ENCODE assay signal across 9 cellular contexts in genomic region chr3:87298111-87298718, GRCh38. TPM values are rescaled to one million over a fixed set of nuclear protein-coding genes. Genes with fewer than 3 reads are reported as not detected.
A peak's percentile ranks its signal among the peaks of the same experiment; 100 is the strongest.
DNase-seq lines count a peak whose midpoint lies in the region; ATAC-seq and TF ChIP-seq lines count a peak whose summit lies in the region.
"Had no signal": no experiment of that assay in that cellular context is flagged by ENCODE, and none has a peak within 500 bp of the region (broad histone marks: within the 10 kb centered on the region; RNA-seq: fewer than 3 reads in every experiment).

No MANE protein-coding gene starts in this region.

- H3K79me1 ChIP-seq in IMR-90 (ENCODE audit: low read depth in 1 of 2, low read length in 2 of 2), result no peaks in the 10 kb centered on the region

- no peaks in the 10 kb centered on the region for H4K20me1 ChIP-seq in IMR-90 (ENCODE audit: insufficient read depth, low read length)

- no peaks in the 10 kb centered on the region for H3K9me3 ChIP-seq in IMR-90 (ENCODE audit: control insufficient read depth, insufficient read depth, low read length)
- H3K9me3 ChIP-seq in SJCRH30 (replicated peaks), result no peaks in the 10 kb centered on the region
- no peaks in the 10 kb centered on the region for H3K9me3 ChIP-seq in esophagus squamous epithelium
- H3K9me3 ChIP-seq: HAP-1 had no signal

- H3K27me3 Mint-ChIP-seq in activated naive CD8-positive, alpha-beta T cell treated with anti-CD3 and anti-CD28 coated beads, Interleukin-2, amount 50 U/mL, for 24 hours, result no peaks in the 10 kb centered on the region
- H3K27me3 Mint-ChIP-seq in activated naive CD8-positive, alpha-beta T cell treated with anti-CD3 and anti-CD28 coated beads for 36 hours, result no peaks in the 10 kb centered on the region
- H3K27me3 Mint-ChIP-seq in progenitor cell of endocrine pancreas, result no peaks in the 10 kb centered on the region

- no peaks in the 10 kb centered on the region for H3K9me1 ChIP-seq in IMR-90 (ENCODE audit: insufficient read depth, low read length)

- TF ChIP-seq CTCF in IMR-90 (conservative IDR thresholded peaks at IDR 0.05; ENCODE audit: low read depth, low read length) (peak; percentile 66), esophagus squamous epithelium (IDR thresholded peaks at IDR 0.05) (peak; percentile 16 to 65 (median 53)), progenitor cell of endocrine pancreas (IDR thresholded peaks at IDR 0.05; ENCODE audit: unreplicated experiment) (peak; percentile 85)

- no peak overlapping the region for H2AFZ ChIP-seq in IMR-90 (replicated peaks; ENCODE audit: low read length, poor library complexity)

- no peak overlapping the region for H4K91ac ChIP-seq in IMR-90 (ENCODE audit: insufficient read depth, low read depth, low read length)

- no peak overlapping the region for H2AK9ac ChIP-seq in IMR-90 (replicated peaks; ENCODE audit: low read depth, low read length, poor library complexity)

- H3K27ac ChIP-seq in IMR-90 (ENCODE audit: insufficient read depth, low read length) (no peak overlapping the region), SJCRH30 (no peak overlapping the region), esophagus squamous epithelium (no peak overlapping the region)

- no peaks in the 10 kb centered on the region for H3K36me3 Mint-ChIP-seq in activated naive CD8-positive, alpha-beta T cell treated with anti-CD3 and anti-CD28 coated beads, Interleukin-2, amount 50 U/mL, for 24 hours (ENCODE audit: low read depth)
- no peaks in the 10 kb centered on the region for H3K36me3 Mint-ChIP-seq in activated naive CD8-positive, alpha-beta T cell treated with anti-CD3 and anti-CD28 coated beads for 36 hours
- H3K36me3 Mint-ChIP-seq in progenitor cell of endocrine pancreas (ENCODE audit: insufficient read depth), result no peaks in the 10 kb centered on the region

- BruUV-seq in IMR-90 (replicated peaks; lab: Mats Ljungman, UMichigan), result no TSS peak

- POLR2A ChIA-PET in IMR-90 (lab: Charles Lee; ENCODE audit: unreplicated experiment), result interaction anchor here (0.6 kb wide), 1 partner anchor 606 kb away, joined by 3 read pairs; no protein-coding TSS in a partner anchor

- H4K8ac ChIP-seq in IMR-90 (ENCODE audit: low read depth in 2 of 2, low read length in 2 of 2), result no peak overlapping the region

- no peaks in the 10 kb centered on the region; the same call in 1 of the 2 replicates for H3K27me3 ChIP-seq in IMR-90 (ENCODE audit: control insufficient read depth, insufficient read depth, low read length)
- no peaks in the 10 kb centered on the region for H3K27me3 ChIP-seq in SJCRH30
- no peaks in the 10 kb centered on the region for H3K27me3 ChIP-seq in esophagus squamous epithelium

- H3K56ac ChIP-seq in IMR-90 (ENCODE audit: extremely low read depth, insufficient read depth, low read length), result no peak overlapping the region

- intact Hi-C loops in IMR-90 (cut with micrococcal nuclease) (loop anchor here (1.0 to 10.0 kb wide), 4 partner anchors 207 to 882 kb away; no protein-coding TSS in a partner anchor), esophagus squamous epithelium (cut with DNase I) (no loop called here)

- DNase-seq in activated naive CD8-positive, alpha-beta T cell treated with anti-CD3 and anti-CD28 coated beads, Interleukin-2, amount 50 U/mL, for 24 hours, result no peak
- DNase-seq in activated naive CD8-positive, alpha-beta T cell treated with anti-CD3 and anti-CD28 coated beads for 36 hours, result no peak
- DNase-seq in IMR-90, result peak; percentile 32
- DNase-seq in SJCRH30, result peak; percentile 6 to 70
- no peak for DNase-seq in esophagus squamous epithelium (lab: John Stamatoyannopoulos, UW)
- no peak for DNase-seq in progenitor cell of endocrine pancreas (ENCODE audit: low spot score, unreplicated experiment)

- H4K5ac ChIP-seq in IMR-90 (ENCODE audit: low read depth, low read length), result no peak overlapping the region

- no peak overlapping the region for H2BK5ac ChIP-seq in IMR-90 (ENCODE audit: low read depth, low read length, poor library complexity, severe bottlenecking)

- H3K4me2 ChIP-seq in IMR-90 (ENCODE audit: low read depth, low read length), result no peak overlapping the region

- ATAC-seq in activated naive CD8-positive, alpha-beta T cell treated with anti-CD3 and anti-CD28 coated beads, Interleukin-2, amount 50 U/mL, for 24 hours, result peak; percentile 36
- peak; percentile 93 for ATAC-seq in GM21528 (IDR thresholded peaks at IDR 0.05; ENCODE audit: low FRiP score, unreplicated experiment)
- ATAC-seq in IMR-90 (ENCODE audit: low read depth), result peak; percentile 71
- ATAC-seq in HG03095 (IDR thresholded peaks at IDR 0.05; ENCODE audit: unreplicated experiment), result no peak

- H3K4me3 Mint-ChIP-seq in activated naive CD8-positive, alpha-beta T cell treated with anti-CD3 and anti-CD28 coated beads, Interleukin-2, amount 50 U/mL, for 24 hours, result no peak overlapping the region
- H3K4me3 Mint-ChIP-seq in activated naive CD8-positive, alpha-beta T cell treated with anti-CD3 and anti-CD28 coated beads for 36 hours, result no peak overlapping the region
- H3K4me3 Mint-ChIP-seq in progenitor cell of endocrine pancreas (ENCODE audit: low read depth), result no peak overlapping the region

- no peak overlapping the region for H2BK15ac ChIP-seq in IMR-90 (ENCODE audit: low read depth, low read length)

- no peak overlapping the region for H3K14ac ChIP-seq in IMR-90 (replicated peaks; ENCODE audit: low read depth, low read length)

- no peaks in the 10 kb centered on the region for H3K36me3 ChIP-seq in IMR-90 (ENCODE audit: control insufficient read depth, insufficient read depth, low read length)
- no peaks in the 10 kb centered on the region for H3K36me3 ChIP-seq in SJCRH30
- H3K36me3 ChIP-seq in esophagus squamous epithelium, result no peaks in the 10 kb centered on the region
- H3K36me3 ChIP-seq: HAP-1 had no signal

- H3K9me3 Mint-ChIP-seq in activated naive CD8-positive, alpha-beta T cell treated with anti-CD3 and anti-CD28 coated beads, Interleukin-2, amount 50 U/mL, for 24 hours, result no peaks in the 10 kb centered on the region
- H3K9me3 Mint-ChIP-seq in activated naive CD8-positive, alpha-beta T cell treated with anti-CD3 and anti-CD28 coated beads for 36 hours, result no peaks in the 10 kb centered on the region
- H3K9me3 Mint-ChIP-seq in progenitor cell of endocrine pancreas (ENCODE audit: low read depth), result no peaks in the 10 kb centered on the region

- no peak overlapping the region for H3K23ac ChIP-seq in IMR-90 (ENCODE audit: low read depth, low read length)

- in situ Hi-C loops in IMR-90 (cut with MboI; ENCODE audit: low sequenced_read_pairs), result no loop called here

- peak; percentile 66 for TF ChIP-seq RAD21 in IMR-90 (IDR thresholded peaks at IDR 0.05; ENCODE audit: low read length)

- dilution Hi-C loops in IMR-90 (cut with HindIII; ENCODE audit: low sequenced_read_pairs, unreplicated experiment), result no loop called here

- H3K4me1 ChIP-seq in IMR-90 (ENCODE audit: control insufficient read depth, insufficient read depth, low read length) (no peaks in the 10 kb centered on the region), SJCRH30 (no peaks in the 10 kb centered on the region), esophagus squamous epithelium (peaks cover 0 to 4% (median 0%) of the 10 kb centered on the region in 3 donors)
- H3K4me1 ChIP-seq: HAP-1 had no signal

- TF ChIP-seq POLR2A in IMR-90 (IDR thresholded peaks at IDR 0.05; ENCODE audit: low read depth, low read length), result no peak
- no peak for TF ChIP-seq POLR2A in esophagus squamous epithelium (IDR thresholded peaks at IDR 0.05)

- H3K4me3 ChIP-seq in IMR-90 (ENCODE audit: insufficient read depth, low read depth, low read length) (no peak overlapping the region), SJCRH30 (no peak overlapping the region), esophagus squamous epithelium (no peak overlapping the region)
- H3K4me3 ChIP-seq: HAP-1 had no signal

- no peak overlapping the region for H2BK20ac ChIP-seq in IMR-90 (ENCODE audit: low read depth, low read length)

- no peak overlapping the region for H2AK5ac ChIP-seq in IMR-90 (ENCODE audit: low read depth, low read length)

- CTCF ChIA-PET in IMR-90 (lab: Yijun Ruan, JAX), result interaction anchor here (0.6 to 1.4 kb wide), 7 partner anchors 9 to 882 kb away, joined by 3 to 6 read pairs (median 5); no protein-coding TSS in a partner anchor

- no peak overlapping the region for H3K9ac ChIP-seq in IMR-90 (ENCODE audit: low read depth, low read length)

- WGBS in IMR-90 (ENCODE audit: extremely low coverage in 2 of 2, insufficient read length in 1 of 2), 2 experiments, result no CpG with 5 or more reads among the region's 3 CpGs
- 3 to 14% methylated on average over 3 of the region's 3 CpGs for WGBS in esophagus squamous epithelium, 2 donors

- H3K4ac ChIP-seq in IMR-90 (ENCODE audit: low read depth, low read length), result no peak overlapping the region

- H3K18ac ChIP-seq in IMR-90 (ENCODE audit: low read depth, low read length), result no peak overlapping the region

- H2BK120ac ChIP-seq in IMR-90 (ENCODE audit: low read depth, low read length), result no peak overlapping the region

- H3K27ac Mint-ChIP-seq in activated naive CD8-positive, alpha-beta T cell treated with anti-CD3 and anti-CD28 coated beads, Interleukin-2, amount 50 U/mL, for 24 hours, result no peak overlapping the region
- no peak overlapping the region for H3K27ac Mint-ChIP-seq in activated naive CD8-positive, alpha-beta T cell treated with anti-CD3 and anti-CD28 coated beads for 36 hours
- H3K27ac Mint-ChIP-seq in progenitor cell of endocrine pancreas, result no peak overlapping the region

- H3K4me1 Mint-ChIP-seq in activated naive CD8-positive, alpha-beta T cell treated with anti-CD3 and anti-CD28 coated beads, Interleukin-2, amount 50 U/mL, for 24 hours, result no peaks in the 10 kb centered on the region
- no peaks in the 10 kb centered on the region for H3K4me1 Mint-ChIP-seq in activated naive CD8-positive, alpha-beta T cell treated with anti-CD3 and anti-CD28 coated beads for 36 hours
- no peaks in the 10 kb centered on the region for H3K4me1 Mint-ChIP-seq in progenitor cell of endocrine pancreas (ENCODE audit: low read depth)

TF ChIP-seq in IMR-90, 13 proteins besides CTCF, POLR2A, EP300 and RAD21:
- TF ChIP-seq SMC3 (IDR thresholded peaks at IDR 0.05; ENCODE audit: low read depth, low read length) (peak; percentile 63), MAZ (IDR thresholded peaks at IDR 0.05; ENCODE audit: borderline replicate concordance, low read depth, low read length) (no peak), RFX5 (IDR thresholded peaks at IDR 0.05; ENCODE audit: low read depth, low read length) (no peak)

RNA-seq across cellular contexts. Expression of gene POU1F1, which starts 21.8 kb away (rescaled TPM):
- total RNA-seq in activated naive CD8-positive, alpha-beta T cell treated with anti-CD3 and anti-CD28 coated beads for 36 hours, result not detected
- total RNA-seq in IMR-90 (2012; rRNA removed) (not detected in 2 replicates), esophagus squamous epithelium (not detected), progenitor cell of endocrine pancreas (not detected in 2 replicates)
- polyA plus RNA-seq in IMR-90 (2012; rRNA removed), result not detected in 2 replicates
- not detected in 2 replicates for polyA plus RNA-seq in IMR-90 (2012; cell fraction: cytosol; rRNA removed)
- not detected in 2 replicates for polyA plus RNA-seq in IMR-90 (2012; cell fraction: nucleus; rRNA removed; ENCODE audit: low replicate concordance)
- not detected in 2 replicates for total RNA-seq in SJCRH30 (2014; rRNA removed; shearing (Covaris generic))

Comparison
In these comparisons a context has a peak if more than half of its experiments do, and no peak if none do; other contexts are left out.
1. DNase-seq: peak in IMR-90 (single experiment) and SJCRH30 (2 of 2); none in activated naive CD8-positive, alpha-beta T cell treated with anti-CD3 and anti-CD28 coated beads, Interleukin-2, amount 50 U/mL, for 24 hours (single experiment), activated naive CD8-positive, alpha-beta T cell treated with anti-CD3 and anti-CD28 coated beads for 36 hours (single experiment), esophagus squamous epithelium (single experiment) and progenitor cell of endocrine pancreas (single experiment).
2. Peak in every context shown above with its lines, with median percentiles within 50 percentile points of each other: CTCF ChIP-seq.